ENCODE assay signal across 1 cellular context in genomic region chr4:159102623-159103405, GRCh38.
A peak's percentile ranks its signal among the peaks of the same experiment; 100 is the strongest.
TF ChIP-seq lines count a peak whose summit lies in the region.

Gene RAPGEF2, plus strand, starts transcription at chr4:159103079. Its CDS starts 1,084 bp downstream, at chr4:159104163.

TF ChIP-seq in GM12878, 131 proteins besides CTCF, POLR2A, EP300 and RAD21 (continued from another document and continues in another):
- no peak for TF ChIP-seq ZBTB11 (CRISPR knock-in tag; IDR thresholded peaks at IDR 0.05)
- TF ChIP-seq IKZF2 (IDR thresholded peaks at IDR 0.05): peak; percentile 56 to 69
- no peak for TF ChIP-seq ZNF217 (IDR thresholded peaks at IDR 0.05)
- TF ChIP-seq SMAD5 (IDR thresholded peaks at IDR 0.05; ENCODE audit: low read depth): no peak
- TF ChIP-seq NKRF (conservative IDR thresholded peaks at IDR 0.05): no peak
- no peak for TF ChIP-seq STAT3 (IDR thresholded peaks at IDR 0.05; ENCODE audit: low read depth, low read length)
- TF ChIP-seq RELA (IDR thresholded peaks at IDR 0.05; ENCODE audit: borderline replicate concordance, partially characterized antibody): no peak
- TF ChIP-seq JUND (IDR thresholded peaks at IDR 0.05; ENCODE audit: low read depth, low read length): no peak
- peak; percentile 59; the same call in 1 of the 2 replicates for TF ChIP-seq TAF1 (IDR thresholded peaks at IDR 0.05; ENCODE audit: borderline replicate concordance, low read depth, low read length)
- TF ChIP-seq, protein P1, sequence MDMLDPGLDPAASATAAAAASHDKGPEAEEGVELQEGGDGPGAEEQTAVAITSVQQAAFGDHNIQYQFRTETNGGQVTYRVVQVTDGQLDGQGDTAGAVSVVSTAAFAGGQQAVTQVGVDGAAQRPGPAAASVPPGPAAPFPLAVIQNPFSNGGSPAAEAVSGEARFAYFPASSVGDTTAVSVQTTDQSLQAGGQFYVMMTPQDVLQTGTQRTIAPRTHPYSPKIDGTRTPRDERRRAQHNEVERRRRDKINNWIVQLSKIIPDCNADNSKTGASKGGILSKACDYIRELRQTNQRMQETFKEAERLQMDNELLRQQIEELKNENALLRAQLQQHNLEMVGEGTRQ (IDR thresholded peaks at IDR 0.05; ENCODE audit: borderline replicate concordance, low read depth, low read length): no peak
- no peak for TF ChIP-seq ZZZ3 (IDR thresholded peaks at IDR 0.05; ENCODE audit: control insufficient read depth, insufficient read length, low read depth)
- TF ChIP-seq YBX1 (IDR thresholded peaks at IDR 0.05): no peak
- TF ChIP-seq POLR2AphosphoS2 (IDR thresholded peaks at IDR 0.05; ENCODE audit: low read depth, low read length): peak; percentile 38; the same call in 1 of the 2 replicates
- TF ChIP-seq ZNF592 (IDR thresholded peaks at IDR 0.05): no peak
- peak; percentile 73; the same call in 1 of the 2 replicates for TF ChIP-seq SPI1 (IDR thresholded peaks at IDR 0.05; ENCODE audit: borderline replicate concordance, insufficient read depth, low read depth, low read length)
- TF ChIP-seq SMC3 (IDR thresholded peaks at IDR 0.05; ENCODE audit: borderline replicate concordance, low read length): no peak
- TF ChIP-seq GATAD2B (conservative IDR thresholded peaks at IDR 0.05; ENCODE audit: low read depth): peak; percentile 48; the same call in 1 of the 2 replicates
- TF ChIP-seq FOS (IDR thresholded peaks at IDR 0.05; ENCODE audit: borderline replicate concordance, extremely low read depth, insufficient read length): no peak
- no peak for TF ChIP-seq ZBTB4 (CRISPR knock-in tag; IDR thresholded peaks at IDR 0.05)
- no peak for TF ChIP-seq TCF7 (IDR thresholded peaks at IDR 0.05; ENCODE audit: borderline replicate concordance)
- peak; percentile 29; the same call in 1 of the 2 replicates for TF ChIP-seq RELB (IDR thresholded peaks at IDR 0.05; ENCODE audit: low read depth)
- 0 out of 2 replicates have a peak, but pooled peaks have one; percentile 14 for TF ChIP-seq NR2F1 (conservative IDR thresholded peaks at IDR 0.05)
- peak; percentile 67 for TF ChIP-seq BACH1 (IDR thresholded peaks at IDR 0.05; ENCODE audit: borderline replicate concordance)
- TF ChIP-seq NFYA (IDR thresholded peaks at IDR 0.05; ENCODE audit: borderline replicate concordance, low read depth, low read length): no peak
- no peak for TF ChIP-seq WRNIP1 (IDR thresholded peaks at IDR 0.05; ENCODE audit: borderline replicate concordance, low read depth, low read length)
- TF ChIP-seq, protein P2, sequence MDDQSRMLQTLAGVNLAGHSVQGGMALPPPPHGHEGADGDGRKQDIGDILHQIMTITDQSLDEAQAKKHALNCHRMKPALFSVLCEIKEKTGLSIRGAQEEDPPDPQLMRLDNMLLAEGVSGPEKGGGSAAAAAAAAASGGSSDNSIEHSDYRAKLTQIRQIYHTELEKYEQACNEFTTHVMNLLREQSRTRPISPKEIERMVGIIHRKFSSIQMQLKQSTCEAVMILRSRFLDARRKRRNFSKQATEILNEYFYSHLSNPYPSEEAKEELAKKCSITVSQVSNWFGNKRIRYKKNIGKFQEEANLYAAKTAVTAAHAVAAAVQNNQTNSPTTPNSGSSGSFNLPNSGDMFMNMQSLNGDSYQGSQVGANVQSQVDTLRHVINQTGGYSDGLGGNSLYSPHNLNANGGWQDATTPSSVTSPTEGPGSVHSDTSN (IDR thresholded peaks at IDR 0.05; ENCODE audit: insufficient replicate concordance, low read depth, low read length): peak; percentile 97
- TF ChIP-seq CBX3 (IDR thresholded peaks at IDR 0.05; ENCODE audit: borderline replicate concordance, low read depth): no peak
- TF ChIP-seq SKIL (IDR thresholded peaks at IDR 0.05; ENCODE audit: low read depth, poor library complexity, severe bottlenecking): no peak
- peak; percentile 87 for TF ChIP-seq CREB1 (IDR thresholded peaks at IDR 0.05; ENCODE audit: low read depth)
- TF ChIP-seq MEF2A (IDR thresholded peaks at IDR 0.05; ENCODE audit: insufficient read depth, low read depth, low read length): no peak
- TF ChIP-seq SP1 (IDR thresholded peaks at IDR 0.05; ENCODE audit: low read depth, low read length): peak; percentile 93
- no peak for TF ChIP-seq NRF1 (conservative IDR thresholded peaks at IDR 0.05; ENCODE audit: low read depth, low read length)
- no peak for TF ChIP-seq ZNF622 (IDR thresholded peaks at IDR 0.05)
- TF ChIP-seq, protein P3, sequence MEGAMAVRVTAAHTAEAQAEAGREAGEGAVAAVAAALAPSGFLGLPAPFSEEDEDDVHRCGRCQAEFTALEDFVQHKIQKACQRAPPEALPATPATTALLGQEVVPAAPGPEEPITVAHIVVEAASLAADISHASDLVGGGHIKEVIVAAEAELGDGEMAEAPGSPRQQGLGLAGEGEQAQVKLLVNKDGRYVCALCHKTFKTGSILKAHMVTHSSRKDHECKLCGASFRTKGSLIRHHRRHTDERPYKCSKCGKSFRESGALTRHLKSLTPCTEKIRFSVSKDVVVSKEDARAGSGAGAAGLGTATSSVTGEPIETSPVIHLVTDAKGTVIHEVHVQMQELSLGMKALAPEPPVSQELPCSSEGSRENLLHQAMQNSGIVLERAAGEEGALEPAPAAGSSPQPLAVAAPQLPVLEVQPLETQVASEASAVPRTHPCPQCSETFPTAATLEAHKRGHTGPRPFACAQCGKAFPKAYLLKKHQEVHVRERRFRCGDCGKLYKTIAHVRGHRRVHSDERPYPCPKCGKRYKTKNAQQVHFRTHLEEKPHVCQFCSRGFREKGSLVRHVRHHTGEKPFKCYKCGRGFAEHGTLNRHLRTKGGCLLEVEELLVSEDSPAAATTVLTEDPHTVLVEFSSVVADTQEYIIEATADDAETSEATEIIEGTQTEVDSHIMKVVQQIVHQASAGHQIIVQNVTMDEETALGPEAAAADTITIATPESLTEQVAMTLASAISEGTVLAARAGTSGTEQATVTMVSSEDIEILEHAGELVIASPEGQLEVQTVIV (IDR thresholded peaks at IDR 0.05; ENCODE audit: borderline replicate concordance, partially characterized antibody): no peak
- TF ChIP-seq KDM1A (IDR thresholded peaks at IDR 0.05; ENCODE audit: borderline replicate concordance): no peak
- peak; percentile 59 for TF ChIP-seq MXI1 (IDR thresholded peaks at IDR 0.05; ENCODE audit: low read depth, low read length)
- TF ChIP-seq ESRRA (IDR thresholded peaks at IDR 0.05; ENCODE audit: low read length): no peak
- no peak for TF ChIP-seq MEF2B (IDR thresholded peaks at IDR 0.05; ENCODE audit: partially characterized antibody, poor library complexity, severe bottlenecking)
- no peak for TF ChIP-seq NBN (IDR thresholded peaks at IDR 0.05)
